9 cellular contexts compared by ENCODE assay signal in genomic region chr12:94074970-94075695, GRCh38.
DNase-seq lines count a peak whose midpoint lies in the region; ATAC-seq and TF ChIP-seq lines count a peak whose summit lies in the region.
"Had no signal": no experiment of that assay in that cellular context is flagged by ENCODE, and none has a peak within 500 bp of the region (broad histone marks: within the 10 kb centered on the region; RNA-seq: fewer than 3 reads in every experiment).

No MANE protein-coding gene starts in this region.

- no peak overlapping the region for H2BK5ac ChIP-seq in trophoblast cell (ENCODE audit: low read depth, low read length, poor library complexity)

- WGBS in SK-N-SH (ENCODE audit: low lambda C conversion rate): 62% methylated on average over 5 of the region's 5 CpGs
- WGBS in trophoblast cell (ENCODE audit: extremely low coverage, insufficient coverage, insufficient read length): no CpG with 5 or more reads among the region's 5 CpGs

- H3K27me3 ChIP-seq in SK-N-SH (ENCODE audit: insufficient read depth): no peaks in the 10 kb centered on the region
- H3K27me3 ChIP-seq in trophoblast cell (ENCODE audit: insufficient read depth, low read length): no peaks in the 10 kb centered on the region
- H3K27me3 ChIP-seq in effector memory CD4-positive, alpha-beta T cell (replicated peaks; ENCODE audit: control insufficient read depth, insufficient read depth, low read length, poor library complexity, severe bottlenecking): no peaks in the 10 kb centered on the region
- H3K27me3 ChIP-seq: SJCRH30 had no signal

- H3K9me3 ChIP-seq in SK-N-SH (no peaks in the 10 kb centered on the region), trophoblast cell (ENCODE audit: insufficient read depth, low read depth, low read length) (no peaks in the 10 kb centered on the region)
- H3K9me3 ChIP-seq in effector memory CD4-positive, alpha-beta T cell (ENCODE audit: control insufficient read depth, low read length): no peaks in the 10 kb centered on the region
- H3K9me3 ChIP-seq: SJCRH30 had no signal

- no peak for TF ChIP-seq EP300 in SK-N-SH (IDR thresholded peaks at IDR 0.05; ENCODE audit: borderline replicate concordance in 1 of 2, low read depth in 1 of 2, low read length in 1 of 2)

- peak; percentile 82 for TF ChIP-seq CTCF in HFFc6 (IDR thresholded peaks at IDR 0.05)
- TF ChIP-seq CTCF in SK-N-SH (IDR thresholded peaks at IDR 0.05): peak; percentile 66

- no peak overlapping the region for H2BK12ac ChIP-seq in trophoblast cell (ENCODE audit: low read length)

- peaks cover 30% of the 10 kb centered on the region for H3K4me1 Mint-ChIP-seq in HFFc6 (ENCODE audit: low read depth)

- no peak overlapping the region for H3K23ac ChIP-seq in trophoblast cell (ENCODE audit: low read length)

- H2AFZ ChIP-seq in SK-N-SH (ENCODE audit: low read depth): peak overlapping the region; percentile 55; the same call in 1 of the 2 replicates
- H2AFZ ChIP-seq in trophoblast cell (ENCODE audit: insufficient read depth, low read length, poor library complexity): no peak overlapping the region

- ATAC-seq in HG03432 (IDR thresholded peaks at IDR 0.05; ENCODE audit: unreplicated experiment): no peak

- H3K18ac ChIP-seq in trophoblast cell (ENCODE audit: low read length): no peak overlapping the region

- no peaks in the 10 kb centered on the region for H3K79me1 ChIP-seq in trophoblast cell (ENCODE audit: low read length)

- no peak overlapping the region for H4K12ac ChIP-seq in trophoblast cell (ENCODE audit: low read depth, low read length)

- no peaks in the 10 kb centered on the region for H3K36me3 Mint-ChIP-seq in HFFc6 (ENCODE audit: low read depth)

- peak; percentile 73 for TF ChIP-seq RAD21 in SK-N-SH (IDR thresholded peaks at IDR 0.05; ENCODE audit: low read length)

- H3K9ac ChIP-seq in SK-N-SH: no peak overlapping the region
- no peak overlapping the region for H3K9ac ChIP-seq in trophoblast cell (ENCODE audit: low read length)

- H3K4ac ChIP-seq in trophoblast cell (ENCODE audit: low read depth, low read length): no peak overlapping the region

- H4K8ac ChIP-seq in trophoblast cell (ENCODE audit: low read depth, low read length): no peak overlapping the region

- H3K79me2 ChIP-seq in SK-N-SH (ENCODE audit: insufficient read depth) (no peaks in the 10 kb centered on the region), trophoblast cell (ENCODE audit: control insufficient read depth, insufficient read depth, low read length, poor library complexity) (no peaks in the 10 kb centered on the region)

- H3K27ac ChIP-seq in SK-N-SH (ENCODE audit: low read depth in 2 of 2, low read length in 1 of 2) (peak overlapping the region in 1 of 2 experiments; percentile 11; a peak in 1 of 4 replicates), trophoblast cell (ENCODE audit: low read depth, low read length) (no peak overlapping the region)
- H3K27ac ChIP-seq in effector memory CD4-positive, alpha-beta T cell (ENCODE audit: insufficient read depth, low read length, poor library complexity, severe bottlenecking): no peak overlapping the region
- H3K27ac ChIP-seq: SJCRH30 had no signal

- H2AK5ac ChIP-seq in trophoblast cell (ENCODE audit: low read length): no peak overlapping the region

- CTCF ChIA-PET in SK-N-SH (lab: Yijun Ruan, JAX): interaction anchor here (0.6 to 6.7 kb wide), 27 partner anchors 17 to 602 kb away, joined by 3 to 68 read pairs (median 3); partner anchors contain the start of gene SOCS2

- peak overlapping the region; percentile 68 for H3K27ac Mint-ChIP-seq in HFFc6

- H3K27me3 Mint-ChIP-seq in HFFc6 (ENCODE audit: insufficient read depth): peaks cover 4% of the 10 kb centered on the region

- H3K9me3 Mint-ChIP-seq in HFFc6: no peaks in the 10 kb centered on the region

- H2BK120ac ChIP-seq in trophoblast cell (ENCODE audit: insufficient read depth, low read length, poor library complexity): no peak overlapping the region

- H3K36me3 ChIP-seq in SK-N-SH (replicated peaks in 1 of 2; ENCODE audit: control insufficient read depth in 1 of 2, insufficient read depth in 2 of 2, low read length in 1 of 2) (no peaks in the 10 kb centered on the region), trophoblast cell (ENCODE audit: control insufficient read depth in 1 of 2, insufficient read depth in 2 of 2, low read length in 2 of 2) (no peaks in the 10 kb centered on the region)
- no peaks in the 10 kb centered on the region for H3K36me3 ChIP-seq in effector memory CD4-positive, alpha-beta T cell (ENCODE audit: control insufficient read depth, insufficient read depth, low read length)
- H3K36me3 ChIP-seq: SJCRH30 had no signal

- no peak overlapping the region for H3K14ac ChIP-seq in trophoblast cell (ENCODE audit: low read length)

- POLR2A ChIA-PET in SK-N-SH (lab: Yijun Ruan, JAX): no interaction called here

- DNase-seq in COLO829 (ENCODE audit: low spot score): peak; percentile 93
- DNase-seq in HFFc6: peak; percentile 86
- peak; percentile 48 for DNase-seq in SK-N-SH
- DNase-seq in fibroblast of the conjunctiva (ENCODE audit: low read depth): peak; percentile 90
- DNase-seq in trophoblast cell: peak; percentile 14 to 66
- no peak for DNase-seq in effector memory CD4-positive, alpha-beta T cell
- no peak for DNase-seq in GDM1 (lab: John Stamatoyannopoulos, UW)

- no peak overlapping the region for H3K4me2 ChIP-seq in SK-N-SH
- no peak overlapping the region for H3K4me2 ChIP-seq in trophoblast cell (ENCODE audit: low read length)

- no peak overlapping the region for H4K91ac ChIP-seq in trophoblast cell (ENCODE audit: low read depth, low read length)

- no peaks in the 10 kb centered on the region for H3K9me2 ChIP-seq in SK-N-SH

- peak overlapping the region; percentile 42 for H3K4me3 Mint-ChIP-seq in HFFc6

- no peaks in the 10 kb centered on the region for H3F3A ChIP-seq in SK-N-SH (replicated peaks; ENCODE audit: insufficient read depth)

- no peaks in the 10 kb centered on the region for H4K20me1 ChIP-seq in SK-N-SH (ENCODE audit: insufficient read depth)

- peaks cover 0 to 7% of the 10 kb centered on the region in 2 experiments; a peak in 2 of 4 replicates for H3K4me1 ChIP-seq in SK-N-SH (ENCODE audit: control insufficient read depth in 1 of 2, insufficient read depth in 2 of 2, low read depth in 1 of 2, low read length in 1 of 2)
- H3K4me1 ChIP-seq in trophoblast cell (ENCODE audit: control insufficient read depth in 1 of 2, insufficient read depth in 2 of 2, low read length in 2 of 2): no peaks in the 10 kb centered on the region
- H3K4me1 ChIP-seq in effector memory CD4-positive, alpha-beta T cell (ENCODE audit: control insufficient read depth, insufficient read depth, low read length, poor library complexity, severe bottlenecking): no peaks in the 10 kb centered on the region
- H3K4me1 ChIP-seq: SJCRH30 had no signal

- H3K4me3 ChIP-seq in SK-N-SH (ENCODE audit: low read depth in 2 of 2, low read length in 1 of 2) (no peak overlapping the region), trophoblast cell (ENCODE audit: low read depth, low read length) (no peak overlapping the region)
- H3K4me3 ChIP-seq in effector memory CD4-positive, alpha-beta T cell (ENCODE audit: insufficient read depth, low read depth, low read length, poor library complexity, severe bottlenecking): no peak overlapping the region
- H3K4me3 ChIP-seq: SJCRH30 had no signal

TF ChIP-seq in SK-N-SH, 30 proteins besides CTCF, POLR2A, EP300 and RAD21:
- TF ChIP-seq SMC3 (IDR thresholded peaks at IDR 0.05; ENCODE audit: low read depth, low read length): peak; percentile 50
- TF ChIP-seq NRF1 (IDR thresholded peaks at IDR 0.05; ENCODE audit: low read depth, low read length): no peak

Comparison
In these comparisons a context has a peak if more than half of its experiments do, and no peak if none do; other contexts are left out.
1. DNase-seq: peak in COLO829 (single experiment), HFFc6 (single experiment), SK-N-SH (single experiment), fibroblast of the conjunctiva (single experiment) and trophoblast cell (2 of 2); none in effector memory CD4-positive, alpha-beta T cell (0 of 3) and GDM1 (single experiment).